Comparison of ENCODE assay signal across 14 cellular contexts in genomic region chr16:81842564-81843242, GRCh38.
A peak's percentile ranks its signal among the peaks of the same experiment; 100 is the strongest.
DNase-seq lines count a peak whose midpoint lies in the region; ATAC-seq and TF ChIP-seq lines count a peak whose summit lies in the region.
"Had no signal": no experiment of that assay in that cellular context is flagged by ENCODE, and none has a peak within 500 bp of the region (broad histone marks: within the 10 kb centered on the region; RNA-seq: fewer than 3 reads in every experiment).

No MANE protein-coding gene starts in this region.

- H3K27ac Mint-ChIP-seq in natural killer cell: peak overlapping the region; percentile 91 to 95

- H3K4me3 ChIP-seq in DOHH2 (ENCODE audit: low read length): no peak overlapping the region; the same call in 1 of the 2 replicates
- H3K4me3 ChIP-seq: SK-N-MC had no signal

- no peaks in the 10 kb centered on the region for H4K20me1 ChIP-seq in DOHH2 (ENCODE audit: control insufficient read depth, insufficient read depth, low read depth, low read length)

- peaks cover 73% of the 10 kb centered on the region for H3K36me3 ChIP-seq in DOHH2 (ENCODE audit: control insufficient read depth, low read length)

- H3K9me2 ChIP-seq in DOHH2 (replicated peaks; ENCODE audit: control insufficient read depth, low read length): no peaks in the 10 kb centered on the region

- peak overlapping the region; percentile 42 for H3K27ac ChIP-seq in DOHH2 (ENCODE audit: low read depth, low read length)
- H3K27ac ChIP-seq: epithelial cell of prostate had no signal

- no peaks in the 10 kb centered on the region for H3K36me3 Mint-ChIP-seq in natural killer cell

- ATAC-seq in natural killer cell: peak; percentile 24 to 46 (median 32)

- no peaks in the 10 kb centered on the region for H3K27me3 ChIP-seq in DOHH2 (ENCODE audit: control insufficient read depth, low read length)

- H3K4me1 Mint-ChIP-seq in natural killer cell: peaks cover 56 to 66% of the 10 kb centered on the region in 2 donors

- H3K4me3 Mint-ChIP-seq in natural killer cell: peak overlapping the region; percentile 79

- H3K27me3 Mint-ChIP-seq in natural killer cell (ENCODE audit: low read depth in 2 of 2): no peaks in the 10 kb centered on the region

- no peaks in the 10 kb centered on the region for H3K9me3 Mint-ChIP-seq in natural killer cell

- no peaks in the 10 kb centered on the region; the same call in 1 of the 2 replicates for H3F3A ChIP-seq in DOHH2 (ENCODE audit: control insufficient read depth, insufficient read depth)

- DNase-seq in GM20000 (ENCODE audit: low spot score) (peak; percentile 35), UCSD-AML1 (lab: John Stamatoyannopoulos, UW; ENCODE audit: unreplicated experiment) (peak; percentile 58), natural killer cell (peak; percentile 31), hippocampal formation (lab: John Stamatoyannopoulos, UW) (no peak), NCI-H146 (lab: John Stamatoyannopoulos, UW) (no peak), AG08395 (ENCODE audit: low spot score) (no peak)
- DNase-seq: C1 segment of cervical spinal cord; cerebellar nuclear complex; glutamatergic neuron; stimulated activated CD4-positive, alpha-beta T cell treated with anti-CD3 and anti-CD28 coated beads, Interleukin-1b, Interleukin-23, amount 100 ng/mL, for 48 hours; stimulated activated CD8-positive, alpha-beta memory T cell treated with anti-CD3 and anti-CD28 coated beads, Interleukin-4, amount 100 ng/mL, for 48 hours had no signal

- intact Hi-C loops in natural killer cell (cut with micrococcal nuclease): loop anchor here (2.0 to 5.0 kb wide), 3 partner anchors 26 to 225 kb away; no protein-coding TSS in a partner anchor

- peaks cover 92% of the 10 kb centered on the region for H3K4me1 ChIP-seq in DOHH2 (ENCODE audit: control insufficient read depth, low read length)

- H3K9me3 ChIP-seq in DOHH2 (ENCODE audit: control insufficient read depth, insufficient read depth, low read length): no peaks in the 10 kb centered on the region

- peaks cover 99% of the 10 kb centered on the region for H3K79me2 ChIP-seq in DOHH2 (ENCODE audit: control insufficient read depth, low read length)

- TF ChIP-seq CTCF in DOHH2 (IDR thresholded peaks at IDR 0.05; ENCODE audit: low read depth, low read length, poor library complexity, severe bottlenecking): peak; percentile 44
- TF ChIP-seq CTCF in GM20000 (IDR thresholded peaks at IDR 0.05; ENCODE audit: extremely low read depth, missing control alignments): no peak
- TF ChIP-seq CTCF in natural killer cell (IDR thresholded peaks at IDR 0.05): no peak

- peak overlapping the region; percentile 32 for H3K4me2 ChIP-seq in DOHH2 (ENCODE audit: low read length)

Comparison
In these comparisons a context has a peak if more than half of its experiments do, and no peak if none do; other contexts are left out.
1. DNase-seq: peak in GM20000 (single experiment), UCSD-AML1 (single experiment) and natural killer cell (single experiment); none in hippocampal formation (0 of 2), NCI-H146 (single experiment) and AG08395 (single experiment).